8 cellular contexts compared by ENCODE assay signal in the genomic region with DNA sequence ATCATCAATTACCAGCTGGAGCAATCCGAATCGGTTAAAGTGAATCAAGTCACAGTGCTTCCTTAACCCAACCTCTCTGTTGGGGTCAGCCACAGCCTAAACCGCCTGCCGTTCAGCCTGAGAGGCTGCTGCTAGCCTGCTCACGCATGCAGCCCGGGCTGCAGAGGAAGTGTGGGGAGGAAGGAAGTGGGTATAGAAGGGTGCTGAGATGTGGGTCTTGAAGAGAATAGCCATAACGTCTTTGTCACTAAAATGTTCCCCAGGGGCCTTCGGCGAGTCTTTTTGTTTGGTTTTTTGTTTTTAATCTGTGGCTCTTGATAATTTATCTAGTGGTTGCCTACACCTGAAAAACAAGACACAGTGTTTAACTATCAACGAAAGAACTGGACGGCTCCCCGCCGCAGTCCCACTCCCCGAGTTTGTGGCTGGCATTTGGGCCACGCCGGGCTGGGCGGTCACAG. TPM values are rescaled to one million over a fixed set of nuclear protein-coding genes. Genes with fewer than 3 reads are reported as not detected.
DNase-seq lines count a peak whose midpoint lies in the region; ATAC-seq, FAIRE-seq and TF ChIP-seq lines count a peak whose summit lies in the region.

No MANE protein-coding gene starts in this region.

- peak; percentile 56 for FAIRE-seq in GM12878 (lab: Jason Lieb, UNC)

- BruUV-seq in GM12878 (replicated peaks; lab: Mats Ljungman, UMichigan), result no TSS peak

- peak; percentile 2 for DNase-seq in BE2C
- peak; percentile 34 for DNase-seq in T-helper 22 cell (ENCODE audit: low read depth)
- DNase-seq in GM12878 (ENCODE audit: low read depth, low spot score), result peak; percentile 53
- DNase-seq in left colon, result peak; percentile 62 to 65
- DNase-seq in stimulated activated CD4-positive, alpha-beta T cell treated with anti-CD3 and anti-CD28 coated beads, Interleukin-4, amount 100 ng/mL, for 48 hours (ENCODE audit: low read depth in 2 of 2), result peak; percentile 40 to 51
- no peak for DNase-seq in NCI-H1105 treated with DMSO at 0.1 percent for 48 hours (lab: John Stamatoyannopoulos, UW)

- no peak for TF ChIP-seq CTCF in BE2C (IDR thresholded peaks at IDR 0.05; ENCODE audit: low read depth, low read length)
- no peak for TF ChIP-seq CTCF in GM12878 (IDR thresholded peaks at IDR 0.05 in 2 of 3, conservative IDR thresholded peaks at IDR 0.05 in 1 of 3; ENCODE audit: control insufficient read depth in 2 of 3, extremely low read depth in 1 of 3, insufficient read depth in 1 of 3, low read depth in 3 of 3, low read length in 3 of 3)

- peak; percentile 26 to 47; a peak in 2 of 4 replicates for TF ChIP-seq EP300 in GM12878 (IDR thresholded peaks at IDR 0.05; ENCODE audit: borderline replicate concordance in 1 of 2, control insufficient read depth in 1 of 2, low read depth in 2 of 2, low read length in 2 of 2)

- peak overlapping the region; percentile 82 for H2AFZ ChIP-seq in GM12878 (ENCODE audit: control insufficient read depth, low read depth, low read length)

- peaks cover 17% of the 10 kb centered on the region for H3K27me3 ChIP-seq in BE2C
- H3K27me3 ChIP-seq in GM12878 (replicated peaks in 1 of 2; ENCODE audit: control insufficient read depth in 2 of 2, insufficient read depth in 2 of 2, low read length in 1 of 2), result no peaks in the 10 kb centered on the region

- H3K4me1 ChIP-seq in BE2C, result no peaks in the 10 kb centered on the region
- H3K4me1 ChIP-seq in GM12878 (ENCODE audit: control insufficient read depth, insufficient read depth, low read length), result peaks cover 13% of the 10 kb centered on the region

- TF ChIP-seq RAD21 in GM12878 (IDR thresholded peaks at IDR 0.05; ENCODE audit: insufficient read depth, low read depth, low read length), result peak; percentile 11; the same call in 1 of the 2 replicates

- no peaks in the 10 kb centered on the region for H3K36me3 ChIP-seq in BE2C
- no peaks in the 10 kb centered on the region for H3K36me3 ChIP-seq in GM12878 (ENCODE audit: control insufficient read depth in 2 of 2, insufficient read depth in 2 of 2, low read length in 1 of 2)

- CTCF ChIA-PET in GM12878 (lab: Yijun Ruan, JAX), result interaction anchor here (1.1 to 12.9 kb wide), 9 partner anchors 9 to 351 kb away, joined by 3 to 235 read pairs (median 8); no protein-coding TSS in a partner anchor

- H3K4me2 ChIP-seq in GM12878 (ENCODE audit: control insufficient read depth, insufficient read depth), result peak overlapping the region; percentile 73

- peaks cover 53% of the 10 kb centered on the region for H3K79me2 ChIP-seq in GM12878 (ENCODE audit: control insufficient read depth, insufficient read depth, low read length)

- TF ChIP-seq POLR2A in GM12878 (IDR thresholded peaks at IDR 0.05; ENCODE audit: low read depth, low read length), result peak; percentile 2; the same call in 1 of the 2 replicates

- POLR2A ChIA-PET in GM12878 (lab: Charles Lee), result interaction anchor here (0.7 to 3.2 kb wide), 5 partner anchors 10 to 347 kb away, joined by 3 to 22 read pairs (median 8); no protein-coding TSS in a partner anchor

- peak overlapping the region; percentile 84 for H3K9ac ChIP-seq in GM12878 (ENCODE audit: control insufficient read depth, insufficient read depth, low read length)

- ATAC-seq in GM19452 (IDR thresholded peaks at IDR 0.05; ENCODE audit: unreplicated experiment), result peak; percentile 74
- ATAC-seq in HG03469 (IDR thresholded peaks at IDR 0.05; ENCODE audit: unreplicated experiment), result peak; percentile 73
- ATAC-seq in GM12878, result peak; percentile 76
- peak; percentile 65 for ATAC-seq in left colon

- no peaks in the 10 kb centered on the region for H4K20me1 ChIP-seq in GM12878 (ENCODE audit: control insufficient read depth, insufficient read depth)

- intact Hi-C loops in GM12878 (cut with micrococcal nuclease; ENCODE audit: unreplicated experiment), result loop anchor here (1.0 to 10.0 kb wide), 7 partner anchors 144 to 448 kb away; no protein-coding TSS in a partner anchor
- intact Hi-C loops in left colon (cut with DNase I, micrococcal nuclease), result no loop called here

- peak overlapping the region; percentile 38 for H3K4me3 ChIP-seq in BE2C (ENCODE audit: low read depth, low read length)
- H3K4me3 ChIP-seq in GM12878, result peak overlapping the region; percentile 88

- peak overlapping the region; percentile 97 for H3K27ac ChIP-seq in GM12878 (ENCODE audit: control insufficient read depth, insufficient read depth)

- RAD21 ChIA-PET in GM12878 (lab: Charles Lee; ENCODE audit: unreplicated experiment), result interaction anchor here (0.9 to 13.8 kb wide), 9 partner anchors 10 to 351 kb away, joined by 3 to 340 read pairs (median 8); no protein-coding TSS in a partner anchor

- under 1% methylated on average over 16 of the region's 17 CpGs for WGBS in GM12878 (ENCODE audit: insufficient coverage, insufficient replicate concordance, low lambda C conversion rate, missing lambda C conversion rate)

- H3K9me3 ChIP-seq in BE2C (no peaks in the 10 kb centered on the region), GM12878 (replicated peaks; ENCODE audit: control insufficient read depth, insufficient read depth, low read length) (no peaks in the 10 kb centered on the region)

- SMC1A ChIA-PET in GM12878 (lab: Charles Lee; ENCODE audit: uncharacterized antibody, unreplicated experiment), result interaction anchor here (0.8 to 13.5 kb wide), 13 partner anchors 8 to 352 kb away, joined by 3 to 313 read pairs (median 5); no protein-coding TSS in a partner anchor

- in situ Hi-C loops in GM12878 (cut with MboI), result loop anchor here (5.0 kb wide), 3 partner anchors 149 to 349 kb away; no protein-coding TSS in a partner anchor

TF ChIP-seq in GM12878, 131 proteins besides CTCF, POLR2A, EP300 and RAD21 (continues in another document):
- TF ChIP-seq EED (IDR thresholded peaks at IDR 0.05; ENCODE audit: low read depth), result peak; percentile 87
- TF ChIP-seq, protein P1, sequence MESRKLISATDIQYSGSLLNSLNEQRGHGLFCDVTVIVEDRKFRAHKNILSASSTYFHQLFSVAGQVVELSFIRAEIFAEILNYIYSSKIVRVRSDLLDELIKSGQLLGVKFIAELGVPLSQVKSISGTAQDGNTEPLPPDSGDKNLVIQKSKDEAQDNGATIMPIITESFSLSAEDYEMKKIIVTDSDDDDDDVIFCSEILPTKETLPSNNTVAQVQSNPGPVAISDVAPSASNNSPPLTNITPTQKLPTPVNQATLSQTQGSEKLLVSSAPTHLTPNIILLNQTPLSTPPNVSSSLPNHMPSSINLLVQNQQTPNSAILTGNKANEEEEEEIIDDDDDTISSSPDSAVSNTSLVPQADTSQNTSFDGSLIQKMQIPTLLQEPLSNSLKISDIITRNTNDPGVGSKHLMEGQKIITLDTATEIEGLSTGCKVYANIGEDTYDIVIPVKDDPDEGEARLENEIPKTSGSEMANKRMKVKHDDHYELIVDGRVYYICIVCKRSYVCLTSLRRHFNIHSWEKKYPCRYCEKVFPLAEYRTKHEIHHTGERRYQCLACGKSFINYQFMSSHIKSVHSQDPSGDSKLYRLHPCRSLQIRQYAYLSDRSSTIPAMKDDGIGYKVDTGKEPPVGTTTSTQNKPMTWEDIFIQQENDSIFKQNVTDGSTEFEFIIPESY (IDR thresholded peaks at IDR 0.05), result no peak
- peak; percentile 37; the same call in 1 of the 2 replicates for TF ChIP-seq TBL1XR1 (IDR thresholded peaks at IDR 0.05; ENCODE audit: low read depth, low read length)
- no peak for TF ChIP-seq SUZ12 (IDR thresholded peaks at IDR 0.05; ENCODE audit: unreplicated experiment)
- TF ChIP-seq POU2F2 (IDR thresholded peaks at IDR 0.05; ENCODE audit: borderline replicate concordance, low read depth, low read length), result peak; percentile 58; the same call in 1 of the 3 replicates
- peak; percentile 64 for TF ChIP-seq NR2F1 (conservative IDR thresholded peaks at IDR 0.05)
- no peak for TF ChIP-seq SUPT20H (IDR thresholded peaks at IDR 0.05; ENCODE audit: borderline replicate concordance, control insufficient read depth, low read depth, low read length)
- peak; percentile 39; the same call in 1 of the 2 replicates for TF ChIP-seq TCF3 (IDR thresholded peaks at IDR 0.05; ENCODE audit: borderline replicate concordance, insufficient read depth, low read depth, low read length)
- TF ChIP-seq RAD51 (IDR thresholded peaks at IDR 0.05), result no peak
- no peak for TF ChIP-seq RCOR1 (conservative IDR thresholded peaks at IDR 0.05; ENCODE audit: low read depth, low read length)
- no peak for TF ChIP-seq RELA (IDR thresholded peaks at IDR 0.05; ENCODE audit: borderline replicate concordance, partially characterized antibody)
- TF ChIP-seq MTA2 (IDR thresholded peaks at IDR 0.05; ENCODE audit: low read depth), result peak; percentile 76
- TF ChIP-seq CBFB (IDR thresholded peaks at IDR 0.05; ENCODE audit: low read depth), result peak; percentile 88; the same call in 1 of the 2 replicates
- no peak for TF ChIP-seq ZNF274 (IDR thresholded peaks at IDR 0.05; ENCODE audit: insufficient read depth, insufficient read length)
- TF ChIP-seq ZNF384 (IDR thresholded peaks at IDR 0.05; ENCODE audit: borderline replicate concordance, low read depth, low read length), result no peak
- TF ChIP-seq CBX5 (IDR thresholded peaks at IDR 0.05; ENCODE audit: low read depth), result peak; percentile 97
- peak; percentile 40; the same call in 1 of the 2 replicates for TF ChIP-seq BMI1 (IDR thresholded peaks at IDR 0.05; ENCODE audit: borderline replicate concordance)
- TF ChIP-seq SMC3 (IDR thresholded peaks at IDR 0.05; ENCODE audit: borderline replicate concordance, low read length), result no peak

RNA-seq across cellular contexts. Expression of gene ITGA4, which starts 0.5 kb away (rescaled TPM):
- polyA plus RNA-seq in BE2C (2012; ENCODE audit: insufficient read depth, insufficient read length, low read depth), result not detected
- total RNA-seq in GM12878 (2013; cell fraction: nucleolus; rRNA removed), result 729 TPM in 2 replicates
- total RNA-seq in GM12878 (2014; rRNA removed) (76.2 and 83.9 TPM in 2 replicates), GM12878 (2014; rRNA removed; fragmentation: Illumina TruSeq; extraction: Trizol) (79.5 and 84.7 TPM in 2 replicates), GM12878 (2021) (75.0 and 87.9 TPM in 2 replicates), left colon (10 to 100 TPM in 1 of 2 donors, 1 to 10 TPM in 1; 3.0 to 12.0 TPM)
- 43.3 TPM for polyA plus RNA-seq in GM12878 (2011; ENCODE audit: low read depth)
- polyA plus RNA-seq in GM12878 (2011; rRNA removed) (25.0 and 34.6 TPM in 2 replicates), GM12878 (2014; fragmentation: Illumina TruSeq; extraction: Trizol) (55.6 and 72.1 TPM in 2 replicates), GM12878 (2014; fragmentation: Nextera tagmentation; extraction: Ambion mirVana) (10 to 100 TPM; 12.4 to 16.2 TPM), GM12878 (2014; rRNA removed) (36.4 and 46.6 TPM in 2 replicates), GM12878 (2016; fragmentation: Nextera tagmentation; extraction: Ambion mirVana) (10 to 100 TPM; 71.4 to 79.3 TPM)
- polyA plus RNA-seq in GM12878 (2011; cell fraction: cytosol; rRNA removed), result 7.1 and 9.2 TPM in 2 replicates
- 36.0 and 42.5 TPM in 2 replicates for polyA plus RNA-seq in GM12878 (2011; cell fraction: nucleus; rRNA removed)
- 65.1 and 66.2 TPM in 2 replicates for polyA plus RNA-seq in GM12878 (2012)
- polyA minus RNA-seq in GM12878 (2011; rRNA and poly(A)+ RNA removed), result 37.7 and 40.0 TPM in 2 replicates
- polyA minus RNA-seq in GM12878 (2011; cell fraction: cytosol; rRNA and poly(A)+ RNA removed), result 10.8 and 13.6 TPM in 2 replicates
- polyA minus RNA-seq in GM12878 (2011; cell fraction: nucleus; rRNA and poly(A)+ RNA removed), result 99.4 and 174 TPM in 2 replicates

Comparison
In these comparisons a context has a peak if more than half of its experiments do, and no peak if none do; other contexts are left out.
1. RNA of gene ITGA4, which starts 0.5 kb away (total RNA-seq): 75.0 to 729 TPM in GM12878; 3.0 to 12.0 TPM in left colon; every median in the first group is over 4 times any median in the second.
2. Peak in every context shown above with its lines, with median percentiles within 50 percentile points of each other: ATAC-seq.